Comparison of ENCODE assay signal across 33 cellular contexts in the genomic region with DNA sequence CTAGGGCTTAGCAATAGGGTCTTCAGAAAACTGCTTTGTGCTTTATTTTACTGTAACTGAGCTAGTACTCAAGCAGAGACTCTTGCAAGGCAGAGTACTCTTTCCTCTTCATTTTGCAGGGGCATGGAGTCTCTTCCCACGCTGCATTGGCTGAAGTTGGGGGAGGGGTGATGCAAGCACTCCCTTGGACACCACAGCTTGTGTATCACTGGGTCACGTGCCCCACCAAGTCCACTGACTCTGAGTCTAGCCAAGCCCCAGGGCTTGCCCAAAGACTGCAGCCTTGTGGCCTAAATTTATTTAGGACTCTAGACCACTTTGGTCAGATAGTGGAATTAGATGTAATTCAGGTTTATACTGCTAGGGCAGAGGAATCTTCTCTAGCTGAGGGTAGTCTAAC.
"Had no signal": no experiment of that assay in that cellular context is flagged by ENCODE, and none has a peak within 500 bp of the region (broad histone marks: within the 10 kb centered on the region; RNA-seq: fewer than 3 reads in every experiment).

No MANE protein-coding gene starts in this region.

- DNase-seq: activated B cell treated with CpG ODN at 0.5 μM for 24 hours; activated CD4-positive, alpha-beta memory T cell treated with anti-CD3 and anti-CD28 coated beads for 36 hours; activated CD4-positive, alpha-beta T cell treated with anti-CD3 and anti-CD28 coated beads for 4 hours; activated CD4-positive, alpha-beta T cell treated with anti-CD3 and anti-CD28 coated beads, Interleukin-2, amount 50 U/mL, for 1 hour; activated CD4-positive, CD25-positive, alpha-beta regulatory T cell treated with anti-CD3 and anti-CD28 coated beads, Interleukin-2, amount 50 U/mL, for 72 hours; activated CD8-positive, alpha-beta memory T cell treated with anti-CD3 and anti-CD28 coated beads, Interleukin-2, amount 50 U/mL, for 4 hours; activated gamma-delta T cell treated with Interleukin-2 at 50 U/mL for 16 hours; activated naive CD4-positive, alpha-beta T cell treated with anti-CD3 and anti-CD28 coated beads for 36 hours; activated T-cell treated with anti-CD3 and anti-CD28 coated beads for 4 hours; activated T-cell treated with anti-CD3 and anti-CD28 coated beads, Interleukin-2, amount 50 U/mL, for 4 hours; adrenal gland; caudate nucleus; cerebellar nuclear complex; KG1; NCI-H1105; NCI-H1417 treated with DMSO at 0.1 percent for 48 hours; NCI-H187 treated with DMSO at 0.1 percent for 48 hours; NCI-H2081; NCI-H2171 treated with DMSO at 0.1 percent for 48 hours; NCI-H2227 treated with DMSO at 0.1 percent for 48 hours; NCI-H446; NCI-H510A treated with DMSO at 0.1 percent for 48 hours; NCI-H526 treated with DMSO at 0.1 percent for 48 hours; NCI-H774; SHP77; SJCRH30; T-cell; T-helper 2 cell; T-helper 9 cell had no signal

- ATAC-seq: activated naive CD4-positive, alpha-beta T cell treated with anti-CD3 and anti-CD28 coated beads, Interleukin-2, amount 50 U/mL, for 72 hours; activated T-cell treated with anti-CD3 and anti-CD28 coated beads, Interleukin-2, amount 50 U/mL, for 4 hours; T-cell had no signal

- H3K9me3 ChIP-seq: adrenal gland, SJCRH30 had no signal

- H3K4me1 ChIP-seq: adrenal gland, SJCRH30 had no signal

- FAIRE-seq: bronchial epithelial cell had no signal

- H3K36me3 ChIP-seq: adrenal gland, SJCRH30 had no signal

- H3K27ac ChIP-seq: adrenal gland, SJCRH30, SK-N-MC, VCaP had no signal

- H3K4me3 ChIP-seq: adrenal gland, SJCRH30, SK-N-MC had no signal

- H3K27me3 ChIP-seq: adrenal gland, SJCRH30 had no signal
